ENCODE assay signal across 8 cellular contexts in the genomic region with DNA sequence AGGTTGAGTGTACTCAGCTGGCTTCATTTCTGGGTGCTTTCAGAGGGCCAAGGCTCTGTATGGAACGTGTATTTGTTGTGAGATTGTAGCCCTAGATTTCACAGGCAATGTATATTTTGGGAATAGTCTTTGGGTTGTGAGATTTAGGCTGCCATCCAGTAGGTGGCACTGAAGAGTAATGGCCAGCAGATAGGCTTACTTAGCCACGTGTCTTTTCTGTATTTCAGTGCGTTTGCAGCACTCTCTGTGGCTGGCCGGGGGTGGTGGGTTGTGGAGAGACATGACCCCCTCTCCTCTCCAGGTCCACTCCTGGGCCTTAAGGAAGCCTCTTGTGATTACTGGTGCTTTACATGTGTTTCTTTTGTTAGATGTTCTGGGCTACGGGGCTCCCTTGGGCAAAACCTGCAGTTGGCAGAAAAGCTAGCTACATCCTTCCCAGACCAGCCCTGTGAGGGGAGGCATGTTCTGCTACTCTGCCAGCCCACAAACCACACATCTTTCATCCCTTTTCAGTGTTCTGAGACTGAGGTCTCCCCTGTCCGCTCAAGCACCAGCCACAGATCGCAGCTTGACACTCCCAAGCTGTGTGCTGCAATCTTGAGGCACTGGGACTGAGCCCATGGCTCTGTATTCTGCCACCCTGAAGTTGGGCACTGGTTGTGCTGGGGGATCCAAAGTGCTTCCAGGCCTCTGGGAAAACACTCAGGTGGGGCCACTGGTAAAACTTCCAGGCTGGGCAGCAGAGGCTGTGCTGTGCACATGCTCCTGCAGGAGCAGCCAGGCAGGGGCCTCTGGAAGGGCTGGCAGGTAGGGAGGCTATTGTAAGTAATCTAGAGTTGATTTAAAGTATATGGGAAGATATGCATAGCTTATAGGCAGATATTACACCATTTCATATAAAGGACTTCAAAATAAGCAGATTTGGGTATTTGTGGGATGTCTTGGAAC.
DNase-seq lines count a peak whose midpoint lies in the region; ATAC-seq and TF ChIP-seq lines count a peak whose summit lies in the region.

No MANE protein-coding gene starts in this region.

- no peaks in the 10 kb centered on the region for H3K9me3 ChIP-seq in OCI-LY7 (ENCODE audit: low read length)

- POLR2A ChIA-PET in OCI-LY7 (lab: Charles Lee), result interaction anchor here (1.3 kb wide), 1 partner anchor 9 kb away, joined by 3 read pairs; no protein-coding TSS in a partner anchor

- BruUV-seq in OCI-LY7 (replicated peaks; lab: Mats Ljungman, UMichigan), result no TSS peak

- no peaks in the 10 kb centered on the region for H3K4me1 Mint-ChIP-seq in osteocyte (ENCODE audit: unreplicated experiment)

- ATAC-seq in GM21390 (IDR thresholded peaks at IDR 0.05; ENCODE audit: unreplicated experiment) (peak; percentile 89), HG03460 (IDR thresholded peaks at IDR 0.05; ENCODE audit: unreplicated experiment) (peak; percentile 90)

- intact Hi-C loops in OCI-LY7 (cut with micrococcal nuclease; ENCODE audit: unreplicated experiment), result loop anchor here (2.0 kb wide), 1 partner anchor 394 kb away; no protein-coding TSS in a partner anchor

- H3K36me3 ChIP-seq in OCI-LY7 (ENCODE audit: insufficient read depth, low read length), result no peaks in the 10 kb centered on the region

- no peak overlapping the region for H3K27ac Mint-ChIP-seq in osteocyte (ENCODE audit: unreplicated experiment)

- H3K4me2 ChIP-seq in OCI-LY7 (ENCODE audit: low read length), result peak overlapping the region; percentile 41; the same call in 1 of the 2 replicates

- H3K36me3 Mint-ChIP-seq in osteocyte (ENCODE audit: unreplicated experiment), result no peaks in the 10 kb centered on the region

- peaks cover 4% of the 10 kb centered on the region for H3K4me1 ChIP-seq in OCI-LY7 (ENCODE audit: insufficient read depth, low read length, poor library complexity, severe bottlenecking)

- no peak overlapping the region for H3K27ac ChIP-seq in OCI-LY7 (ENCODE audit: low read depth, low read length, poor library complexity, severe bottlenecking)

- no peaks in the 10 kb centered on the region for H3K79me2 ChIP-seq in OCI-LY7 (ENCODE audit: insufficient read depth, low read depth, low read length)

- peak; percentile 90 for TF ChIP-seq CTCF in OCI-LY7 (conservative IDR thresholded peaks at IDR 0.05; ENCODE audit: low read length)
- TF ChIP-seq CTCF in epithelial cell of esophagus (IDR thresholded peaks at IDR 0.05; ENCODE audit: insufficient read depth, low read depth, low read length, missing control alignments), result peak; percentile 78
- peak; percentile 54 for TF ChIP-seq CTCF in osteocyte (IDR thresholded peaks at IDR 0.05)

- H3K9me3 Mint-ChIP-seq in osteocyte (ENCODE audit: unreplicated experiment), result no peaks in the 10 kb centered on the region

- H4K20me1 ChIP-seq in OCI-LY7 (ENCODE audit: insufficient read depth, low read length), result no peaks in the 10 kb centered on the region

- CTCF ChIA-PET in OCI-LY7 (lab: Charles Lee; ENCODE audit: unreplicated experiment), result no interaction called here

- H3K27me3 Mint-ChIP-seq in osteocyte (ENCODE audit: unreplicated experiment), result no peaks in the 10 kb centered on the region

- peak; percentile 25 for DNase-seq in activated CD4-positive, alpha-beta T cell treated with anti-CD3 and anti-CD28 coated beads for 48 hours
- DNase-seq in activated CD4-positive, alpha-beta T cell treated with anti-CD3 and anti-CD28 coated beads for 1 hour, result no peak
- DNase-seq in OCI-LY7 (ENCODE audit: low spot score) (peak; percentile 70), epithelial cell of esophagus (ENCODE audit: low read depth) (peak; percentile 53), osteocyte (ENCODE audit: extremely low spot score, unreplicated experiment) (no peak), NCI-H1048 (lab: John Stamatoyannopoulos, UW) (no peak)

- H3K4me3 ChIP-seq in OCI-LY7 (ENCODE audit: low read depth, low read length, poor library complexity, severe bottlenecking) (no peak overlapping the region), epithelial cell of esophagus (ENCODE audit: low read length) (no peak overlapping the region)

- no peak overlapping the region for H3K4me3 Mint-ChIP-seq in osteocyte (ENCODE audit: unreplicated experiment)

- no peaks in the 10 kb centered on the region for H3K9me2 ChIP-seq in OCI-LY7 (ENCODE audit: insufficient read depth, low read length)

- H2AFZ ChIP-seq in OCI-LY7 (ENCODE audit: low read length), result peak overlapping the region; percentile 80; the same call in 1 of the 2 replicates

Comparison
In these comparisons a context has a peak if more than half of its experiments do, and no peak if none do; other contexts are left out.
1. DNase-seq: peak in activated CD4-positive, alpha-beta T cell treated with anti-CD3 and anti-CD28 coated beads for 48 hours (single experiment), OCI-LY7 (single experiment) and epithelial cell of esophagus (single experiment); none in activated CD4-positive, alpha-beta T cell treated with anti-CD3 and anti-CD28 coated beads for 1 hour (single experiment), osteocyte (single experiment) and NCI-H1048 (single experiment).
2. Peak in every context shown above with its lines, with median percentiles within 50 percentile points of each other: CTCF ChIP-seq.